ENCODE assay signal across 8 cellular contexts in the genomic region with DNA sequence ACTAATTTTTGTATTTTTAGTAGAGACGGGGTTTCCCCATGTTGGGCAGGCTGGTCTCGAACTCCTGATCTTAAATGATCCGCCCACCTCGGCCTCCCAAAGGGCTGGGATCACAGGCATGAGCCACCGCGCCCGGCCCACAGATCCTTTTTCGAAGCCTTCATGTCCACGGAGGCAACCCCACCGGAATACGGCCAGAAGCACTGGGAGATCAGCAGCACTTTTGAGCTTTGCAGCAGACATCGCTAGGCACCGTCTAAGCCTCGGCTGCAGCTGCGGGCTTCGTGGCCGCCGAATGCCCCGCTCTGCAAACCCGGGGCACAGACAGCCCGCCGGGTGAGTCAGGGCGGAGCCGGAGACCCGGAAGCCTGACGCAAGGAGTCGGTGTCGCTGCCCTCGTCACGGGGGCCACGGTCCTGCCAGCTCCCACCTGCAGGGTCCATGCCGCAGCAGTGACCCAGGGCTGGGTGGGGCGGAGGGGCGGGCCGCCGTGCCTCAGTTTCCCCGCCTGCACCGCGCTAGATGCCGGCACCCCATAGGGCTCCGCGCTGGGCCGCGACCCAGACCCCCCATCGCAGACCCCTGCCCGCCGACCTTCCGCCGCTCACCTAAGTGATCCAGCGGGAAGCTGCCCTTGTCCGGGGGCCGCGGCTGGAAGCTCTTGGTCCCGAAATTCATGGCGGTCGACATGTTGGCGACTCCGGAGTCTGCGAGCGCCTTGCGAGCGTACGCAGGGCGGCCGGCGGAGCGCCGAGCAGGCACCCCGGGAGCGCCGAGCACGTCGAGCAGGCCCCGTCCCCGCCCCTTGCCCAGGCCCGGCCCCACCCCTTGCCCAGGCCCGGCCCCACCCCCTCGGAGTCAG. TPM values are rescaled to one million over a fixed set of nuclear protein-coding genes. Genes with fewer than 3 reads are reported as not detected.
DNase-seq lines count a peak whose midpoint lies in the region; ATAC-seq, FAIRE-seq and TF ChIP-seq lines count a peak whose summit lies in the region.

A gene with protein sequence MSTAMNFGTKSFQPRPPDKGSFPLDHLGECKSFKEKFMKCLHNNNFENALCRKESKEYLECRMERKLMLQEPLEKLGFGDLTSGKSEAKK (minus strand): TSS at position 730 of the 862 bp plus-strand sequence. CDS start 40 bp downstream, at position 690.

- H3K36me3 ChIP-seq in Panc1 (ENCODE audit: control insufficient read depth, insufficient read depth, low read length) (peaks cover 21% of the 10 kb centered on the region), muscle layer of duodenum (ENCODE audit: control insufficient read depth in 1 of 2, insufficient read depth in 2 of 2, low read length in 2 of 2) (peaks cover 18 to 25% of the 10 kb centered on the region in 2 donors)

- TSS peak; percentile 48 for BruUV-seq in Panc1 (replicated peaks; lab: Mats Ljungman, UMichigan)

- H3K9me3 Mint-ChIP-seq in activated T-cell treated with anti-CD3 and anti-CD28 coated beads, Interleukin-2, amount 50 U/mL, for 24 hours = no peaks in the 10 kb centered on the region

- peaks cover 31% of the 10 kb centered on the region for H3K4me1 Mint-ChIP-seq in activated T-cell treated with anti-CD3 and anti-CD28 coated beads, Interleukin-2, amount 50 U/mL, for 24 hours (ENCODE audit: low read depth)

- H3K4me1 ChIP-seq in Panc1 (ENCODE audit: control insufficient read depth, insufficient read depth, low read length) = peaks cover 16% of the 10 kb centered on the region
- peaks cover 0 to 27% of the 10 kb centered on the region in 2 donors for H3K4me1 ChIP-seq in muscle layer of duodenum (ENCODE audit: control insufficient read depth in 1 of 2, insufficient read depth in 2 of 2, low read length in 2 of 2)

- peak within 1 kb of the TSS; percentile 96 for H3K27ac Mint-ChIP-seq in activated T-cell treated with anti-CD3 and anti-CD28 coated beads, Interleukin-2, amount 50 U/mL, for 24 hours

- H3K4me3 Mint-ChIP-seq in activated T-cell treated with anti-CD3 and anti-CD28 coated beads, Interleukin-2, amount 50 U/mL, for 24 hours = peak within 1 kb of the TSS; percentile 92

- intact Hi-C loops in Panc1 (cut with micrococcal nuclease; ENCODE audit: unreplicated experiment) = no loop called here

- H3K9me3 ChIP-seq in Panc1 (ENCODE audit: control insufficient read depth, insufficient read depth, low read depth, low read length) (no peaks in the 10 kb centered on the region), muscle layer of duodenum (ENCODE audit: control insufficient read depth in 1 of 2, low read length in 2 of 2) (no peaks in the 10 kb centered on the region)

- no peaks in the 10 kb centered on the region for H3K27me3 ChIP-seq in Panc1 (ENCODE audit: control insufficient read depth, insufficient read depth, low read length)
- H3K27me3 ChIP-seq in muscle layer of duodenum (ENCODE audit: low read depth, low read length) = no peaks in the 10 kb centered on the region

- TF ChIP-seq CTCF in D721Med (IDR thresholded peaks at IDR 0.05; ENCODE audit: insufficient read depth, missing control alignments) (no peak), Panc1 (IDR thresholded peaks at IDR 0.05) (no peak)

- H3K4me3 ChIP-seq in Panc1 (ENCODE audit: low read depth in 2 of 2, low read length in 2 of 2) (peak within 1 kb of the TSS; percentile 86 to 95), muscle layer of duodenum (ENCODE audit: low read depth in 1 of 2, low read length in 2 of 2) (peak within 1 kb of the TSS; percentile 69 to 93)

- POLR2A ChIA-PET in Panc1 (lab: Charles Lee) = interaction anchor here (0.6 to 0.8 kb wide), 3 partner anchors 13 to 113 kb away, joined by 3 to 9 read pairs (median 7); a partner anchor contains a TSS

- H3K27ac ChIP-seq in Panc1 (ENCODE audit: low read length) = peak within 1 kb of the TSS; percentile 76
- H3K27ac ChIP-seq in muscle layer of duodenum (ENCODE audit: low read length) = peak within 1 kb of the TSS; percentile 72

- H3K36me3 Mint-ChIP-seq in activated T-cell treated with anti-CD3 and anti-CD28 coated beads, Interleukin-2, amount 50 U/mL, for 24 hours (ENCODE audit: low read depth) = peaks cover 40% of the 10 kb centered on the region

- FAIRE-seq in D721Med (lab: Jason Lieb, UNC) = no peak

- peak; percentile 91 for DNase-seq in D721Med (ENCODE audit: insufficient read length, low spot score)
- peak; percentile 75 for DNase-seq in HuH-7.5 (ENCODE audit: low spot score)
- peak; percentile 36 for DNase-seq in Panc1 (ENCODE audit: low read depth, low spot score)
- peak; percentile 96 for DNase-seq in activated T-cell treated with anti-CD3 and anti-CD28 coated beads, Interleukin-2, amount 50 U/mL, for 24 hours
- peak; percentile 75 to 79 for DNase-seq in stimulated activated CD8-positive, alpha-beta memory T cell treated with anti-CD3 and anti-CD28 coated beads, Interleukin-7, amount 100 ng/mL, for 1 hour (ENCODE audit: low read depth in 2 of 2)

- in situ Hi-C loops in Panc1 (cut with HindIII; ENCODE audit: low pct_unique_long_range_greater_than_20kb, low sequenced_read_pairs) = loop anchor here (25.0 kb wide), 1 partner anchor 162 kb away; a partner anchor contains a TSS

- CTCF ChIA-PET in Panc1 (lab: Charles Lee) = interaction anchor here (0.5 to 1.8 kb wide), 3 partner anchors 10 to 100 kb away, joined by 4 to 9 read pairs (median 4); no protein-coding TSS in a partner anchor

- peak; percentile 65 for ATAC-seq in GM21526 (IDR thresholded peaks at IDR 0.05; ENCODE audit: low FRiP score, unreplicated experiment)
- ATAC-seq in Panc1 = peak; percentile 95
- ATAC-seq in esophagus mucosa = peak; percentile 97

- H3K27me3 Mint-ChIP-seq in activated T-cell treated with anti-CD3 and anti-CD28 coated beads, Interleukin-2, amount 50 U/mL, for 24 hours = no peaks in the 10 kb centered on the region

RNA-seq across cellular contexts. Expression of the gene that starts here (rescaled TPM):
- total RNA-seq in Panc1 (2021; ENCODE audit: unreplicated experiment) (14.4 TPM), esophagus mucosa (5.5 TPM)
- 7.7 TPM for polyA plus RNA-seq in Panc1 (2012; ENCODE audit: insufficient read length)

Comparison
In these comparisons a context has a peak if more than half of its experiments do, and no peak if none do; other contexts are left out.
1. Peak in every context shown above with its lines: DNase-seq, ATAC-seq, H3K4me3 ChIP-seq and H3K27ac ChIP-seq.
2. DNase-seq: peak in every context shown above with its lines; median percentile 96 in activated T-cell treated with anti-CD3 and anti-CD28 coated beads, Interleukin-2, amount 50 U/mL, for 24 hours; 91 in D721Med; 77 in stimulated activated CD8-positive, alpha-beta memory T cell treated with anti-CD3 and anti-CD28 coated beads, Interleukin-7, amount 100 ng/mL, for 1 hour; 75 in HuH-7.5; 36 in Panc1.